ENCODE assay signal across 15 cellular contexts in genomic region chr2:67895171-67895941, GRCh38.
A peak's percentile ranks its signal among the peaks of the same experiment; 100 is the strongest.
DNase-seq lines count a peak whose midpoint lies in the region; ATAC-seq and TF ChIP-seq lines count a peak whose summit lies in the region.
"Had no signal": no experiment of that assay in that cellular context is flagged by ENCODE, and none has a peak within 500 bp of the region (broad histone marks: within the 10 kb centered on the region; RNA-seq: fewer than 3 reads in every experiment).

No MANE protein-coding gene starts in this region.

- peak; percentile 5 for DNase-seq in NCI-H748 (lab: John Stamatoyannopoulos, UW; ENCODE audit: unreplicated experiment)
- no peak for DNase-seq in NCI-H748 treated with DMSO at 0.1 percent for 48 hours (lab: John Stamatoyannopoulos, UW)
- peak; percentile 77 for DNase-seq in SK-N-DZ (ENCODE audit: low spot score)
- DNase-seq in iPS-NIHi11 (ENCODE audit: low spot score) = peak; percentile 59
- DNase-seq in aorta = no peak
- no peak for DNase-seq in GDM1 (lab: John Stamatoyannopoulos, UW)
- no peak for DNase-seq in CD4-positive, alpha-beta T cell
- DNase-seq: ACHN; activated CD4-positive, alpha-beta T cell treated with anti-CD3 and anti-CD28 coated beads for 1 hour; activated naive CD8-positive, alpha-beta T cell treated with anti-CD3 and anti-CD28 coated beads for 36 hours; NCI-H1930; testis had no signal

- POLR2A ChIA-PET in CD4-positive, alpha-beta T cell (lab: Charles Lee) = no interaction called here

- CTCF ChIA-PET in CD4-positive, alpha-beta T cell (lab: Charles Lee) = no interaction called here

- no peak overlapping the region for H3K27ac ChIP-seq in aorta (ENCODE audit: low read depth in 1 of 2, low read length in 2 of 2)
- no peak overlapping the region for H3K27ac ChIP-seq in CD4-positive, alpha-beta T cell (ENCODE audit: low read depth, low read length)
- H3K27ac ChIP-seq: testis had no signal

- H3K4me1 Mint-ChIP-seq in CD4-positive, alpha-beta T cell (ENCODE audit: low read depth) = no peaks in the 10 kb centered on the region
- H3K4me1 Mint-ChIP-seq: activated naive CD8-positive, alpha-beta T cell treated with anti-CD3 and anti-CD28 coated beads for 36 hours; central memory CD8-positive, alpha-beta T cell; IgD-negative memory B cell had no signal

- ATAC-seq in aorta (ENCODE audit: low FRiP score) = peak; percentile 9
- no peak for ATAC-seq in CD4-positive, alpha-beta T cell (ENCODE audit: poor library complexity)
- no peak for ATAC-seq in GM18498 (IDR thresholded peaks at IDR 0.05; ENCODE audit: unreplicated experiment)

- no peak overlapping the region for H3K4me3 ChIP-seq in aorta (ENCODE audit: low read length in 2 of 2)
- H3K4me3 ChIP-seq: testis had no signal

- no peak overlapping the region for H3K27ac Mint-ChIP-seq in CD4-positive, alpha-beta T cell
- H3K27ac Mint-ChIP-seq: activated naive CD8-positive, alpha-beta T cell treated with anti-CD3 and anti-CD28 coated beads for 36 hours had no signal

- 79 to 89% methylated on average over 7 of the region's 7 CpGs for WGBS in aorta, 2 donors

- H3K36me3 ChIP-seq in aorta (ENCODE audit: control insufficient read depth in 1 of 2, insufficient read depth in 2 of 2, low read length in 1 of 2) = no peaks in the 10 kb centered on the region

- no peaks in the 10 kb centered on the region for H3K9me3 Mint-ChIP-seq in CD4-positive, alpha-beta T cell
- H3K9me3 Mint-ChIP-seq: activated naive CD8-positive, alpha-beta T cell treated with anti-CD3 and anti-CD28 coated beads for 36 hours; central memory CD8-positive, alpha-beta T cell had no signal

- H3K4me3 Mint-ChIP-seq in CD4-positive, alpha-beta T cell = no peak overlapping the region
- H3K4me3 Mint-ChIP-seq: activated naive CD8-positive, alpha-beta T cell treated with anti-CD3 and anti-CD28 coated beads for 36 hours; central memory CD8-positive, alpha-beta T cell; IgD-negative memory B cell had no signal

- H3K36me3 Mint-ChIP-seq in CD4-positive, alpha-beta T cell (ENCODE audit: low read depth) = no peaks in the 10 kb centered on the region
- H3K36me3 Mint-ChIP-seq: activated naive CD8-positive, alpha-beta T cell treated with anti-CD3 and anti-CD28 coated beads for 36 hours; IgD-negative memory B cell had no signal

- no peak for TF ChIP-seq CTCF in CD4-positive, alpha-beta T cell (IDR thresholded peaks at IDR 0.05)

- no peaks in the 10 kb centered on the region for H3K9me3 ChIP-seq in aorta (ENCODE audit: control insufficient read depth, low read length)
- no peaks in the 10 kb centered on the region for H3K9me3 ChIP-seq in CD4-positive, alpha-beta T cell (ENCODE audit: control insufficient read depth, low read length)
- H3K9me3 ChIP-seq: testis had no signal

- peaks cover 0 to 4% of the 10 kb centered on the region in 2 donors for H3K4me1 ChIP-seq in aorta (ENCODE audit: control insufficient read depth in 1 of 2, insufficient read depth in 2 of 2, low read length in 2 of 2)
- H3K4me1 ChIP-seq: testis had no signal

- no peaks in the 10 kb centered on the region for H3K27me3 ChIP-seq in aorta (ENCODE audit: control insufficient read depth in 1 of 2, insufficient read depth in 2 of 2, low read length in 1 of 2)
- H3K27me3 ChIP-seq in CD4-positive, alpha-beta T cell (ENCODE audit: control insufficient read depth, insufficient read depth, low read length) = no peaks in the 10 kb centered on the region
- H3K27me3 ChIP-seq: testis had no signal

- intact Hi-C loops in aorta (cut with DNase I) = no loop called here
- intact Hi-C loops in CD4-positive, alpha-beta T cell (cut with DNase I, micrococcal nuclease) = no loop called here

- H3K27me3 Mint-ChIP-seq in CD4-positive, alpha-beta T cell = peaks cover 15% of the 10 kb centered on the region
- H3K27me3 Mint-ChIP-seq: activated naive CD8-positive, alpha-beta T cell treated with anti-CD3 and anti-CD28 coated beads for 36 hours; IgD-negative memory B cell had no signal

Comparison
In these comparisons a context has a peak if more than half of its experiments do, and no peak if none do; other contexts are left out.
1. DNase-seq: peak in NCI-H748 (single experiment), SK-N-DZ (single experiment) and iPS-NIHi11 (single experiment); none in NCI-H748 treated with DMSO at 0.1 percent for 48 hours (single experiment), aorta (0 of 2), GDM1 (single experiment) and CD4-positive, alpha-beta T cell (0 of 10).